Comparison of ENCODE assay signal across 8 cellular contexts in the genomic region with DNA sequence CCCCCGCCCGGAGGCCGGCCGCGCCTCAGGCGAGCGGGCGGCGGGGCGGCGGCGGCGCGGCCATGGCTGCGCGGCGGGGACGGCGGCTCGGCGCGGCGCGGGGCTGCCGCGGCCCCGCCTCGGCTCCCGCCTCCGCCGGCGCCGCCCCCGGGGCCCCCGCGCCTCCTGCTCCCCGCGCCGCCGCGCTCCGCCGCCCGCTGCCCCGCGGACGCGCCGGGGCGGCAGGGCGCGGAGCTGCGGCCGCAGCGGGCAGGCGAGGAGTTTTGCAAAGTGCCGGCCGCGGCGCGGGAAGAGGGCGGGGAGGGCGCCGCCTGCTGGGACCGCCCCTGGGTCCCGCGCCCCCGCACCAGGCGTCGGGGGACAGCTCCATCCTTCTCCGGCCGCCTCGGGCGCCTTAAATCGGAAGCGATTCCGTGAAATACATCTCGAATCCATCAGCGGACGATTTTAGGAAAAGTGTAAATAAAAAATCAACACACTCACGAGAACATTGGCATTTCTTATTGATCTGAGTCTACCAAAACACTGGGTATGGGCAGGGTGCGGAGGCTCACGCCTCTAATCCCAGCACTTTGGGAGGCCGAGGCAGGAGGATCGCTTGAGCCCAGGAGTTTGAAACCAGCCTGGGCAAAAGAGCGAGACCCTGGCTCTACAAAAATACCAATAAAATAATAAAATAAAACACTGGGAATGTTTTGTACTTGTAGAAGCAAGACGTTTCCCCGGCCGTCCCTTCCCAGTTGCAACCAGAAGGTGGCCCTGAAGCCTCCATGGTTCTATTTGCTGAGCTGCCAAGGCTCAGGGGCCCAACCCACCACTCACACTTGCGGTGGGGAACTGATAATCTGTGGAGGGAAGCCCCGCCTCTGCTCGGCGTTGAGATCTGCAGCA.
A peak's percentile ranks its signal among the peaks of the same experiment; 100 is the strongest.
DNase-seq lines count a peak whose midpoint lies in the region; ATAC-seq, FAIRE-seq and TF ChIP-seq lines count a peak whose summit lies in the region.

No MANE protein-coding gene starts in this region.

- peaks cover 2% of the 10 kb centered on the region for H3K4me1 ChIP-seq in ovary (ENCODE audit: insufficient read depth)

- no peaks in the 10 kb centered on the region for H3K4me1 Mint-ChIP-seq in T-helper 1 cell treated with Interleukin-12 subunit alpha and Interleukin-12 subunit beta and Interleukin-4 antibody, amounts not matched to agents 30 μg/mL and 1 μg/mL, for 36 hours (ENCODE audit: low read depth)

- TF ChIP-seq POLR2A in ovary (IDR thresholded peaks at IDR 0.05), result no peak
- no peak for TF ChIP-seq POLR2A in H54 (IDR thresholded peaks at IDR 0.05; ENCODE audit: low read depth, low read length)

- H3K9me3 ChIP-seq in ovary, result peaks cover 0 to 12% of the 10 kb centered on the region in 2 donors

- no peak for DNase-seq in T-helper 1 cell
- peak; percentile 59 to 71 for DNase-seq in SHP77 (lab: John Stamatoyannopoulos, UW)
- DNase-seq in epithelial cell of esophagus (ENCODE audit: low read depth), result peak; percentile 15
- no peak for DNase-seq in ovary
- DNase-seq in H54 (ENCODE audit: insufficient read length, low spot score), result no peak
- no peak for DNase-seq in sciatic nerve (ENCODE audit: low spot score)

- no peak overlapping the region for H3K4me3 ChIP-seq in epithelial cell of esophagus (ENCODE audit: low read length)
- H3K4me3 ChIP-seq in ovary, result peak overlapping the region; percentile 16

- no peak overlapping the region for H3K27ac ChIP-seq in ovary

- TF ChIP-seq CTCF in epithelial cell of esophagus (IDR thresholded peaks at IDR 0.05; ENCODE audit: insufficient read depth, low read depth, low read length, missing control alignments) (no peak), ovary (IDR thresholded peaks at IDR 0.05) (no peak)

- H3K36me3 ChIP-seq in ovary, result no peaks in the 10 kb centered on the region

- no peak overlapping the region for H3K27ac Mint-ChIP-seq in T-helper 1 cell treated with Interleukin-12 subunit alpha and Interleukin-12 subunit beta and Interleukin-4 antibody, amounts not matched to agents 30 μg/mL and 1 μg/mL, for 36 hours

- intact Hi-C loops in ovary (cut with DNase I), result no loop called here
- intact Hi-C loops in sciatic nerve (cut with DNase I), result no loop called here

- WGBS in ovary, 3 donors, result 4 to 9% (median 5%) methylated on average over 44 to 93 of the region's 93 CpGs

- FAIRE-seq in H54 (lab: Jason Lieb, UNC), result no peak

- peaks cover 53% of the 10 kb centered on the region for H3K27me3 Mint-ChIP-seq in T-helper 1 cell treated with Interleukin-12 subunit alpha and Interleukin-12 subunit beta and Interleukin-4 antibody, amounts not matched to agents 30 μg/mL and 1 μg/mL, for 36 hours (ENCODE audit: low read depth)

- peaks cover 2% of the 10 kb centered on the region for H3K27me3 ChIP-seq in ovary

- peaks cover 26% of the 10 kb centered on the region for H3K9me3 Mint-ChIP-seq in T-helper 1 cell treated with Interleukin-12 subunit alpha and Interleukin-12 subunit beta and Interleukin-4 antibody, amounts not matched to agents 30 μg/mL and 1 μg/mL, for 36 hours

- no peak for TF ChIP-seq EP300 in ovary (IDR thresholded peaks at IDR 0.05)

- H3K4me3 Mint-ChIP-seq in T-helper 1 cell treated with Interleukin-12 subunit alpha and Interleukin-12 subunit beta and Interleukin-4 antibody, amounts not matched to agents 30 μg/mL and 1 μg/mL, for 36 hours, result peak overlapping the region; percentile 48

- ATAC-seq in GM18858 (IDR thresholded peaks at IDR 0.05; ENCODE audit: unreplicated experiment) (no peak), sciatic nerve (no peak)

- H3K36me3 Mint-ChIP-seq in T-helper 1 cell treated with Interleukin-12 subunit alpha and Interleukin-12 subunit beta and Interleukin-4 antibody, amounts not matched to agents 30 μg/mL and 1 μg/mL, for 36 hours (ENCODE audit: low read depth), result peaks cover 8% of the 10 kb centered on the region

Comparison
In these comparisons a context has a peak if more than half of its experiments do, and no peak if none do; other contexts are left out.
1. DNase-seq: peak in SHP77 (2 of 2) and epithelial cell of esophagus (single experiment); none in T-helper 1 cell (0 of 5), ovary (0 of 5), H54 (single experiment) and sciatic nerve (single experiment).